In genomic region chr18:50439460-50440015, GRCh38 we compare ENCODE assay signal across 22 cellular contexts.
DNase-seq lines count a peak whose midpoint lies in the region; ATAC-seq lines count a peak whose summit lies in the region.
"Had no signal": no experiment of that assay in that cellular context is flagged by ENCODE, and none has a peak within 500 bp of the region (broad histone marks: within the 10 kb centered on the region; RNA-seq: fewer than 3 reads in every experiment).

No MANE protein-coding gene starts in this region.

- no peak overlapping the region for H2BK15ac ChIP-seq in neuronal stem cell (ENCODE audit: low read length)

- peaks cover 6% of the 10 kb centered on the region for H3K27me3 Mint-ChIP-seq in activated naive CD8-positive, alpha-beta T cell treated with anti-CD3 and anti-CD28 coated beads, Interleukin-2, amount 50 U/mL, for 24 hours

- H2BK12ac ChIP-seq in neuronal stem cell (ENCODE audit: low read length) = no peak overlapping the region

- H2AFZ ChIP-seq in neuronal stem cell (ENCODE audit: low read length) = peak overlapping the region; percentile 43
- H2AFZ ChIP-seq: GM23248 had no signal

- WGBS in neuronal stem cell (ENCODE audit: extremely low coverage in 2 of 2, insufficient read length in 2 of 2, insufficient replicate concordance in 1 of 2), 2 donors = no CpG with 5 or more reads among the region's 2 CpGs

- ATAC-seq in activated naive CD8-positive, alpha-beta T cell treated with anti-CD3 and anti-CD28 coated beads, Interleukin-2, amount 50 U/mL, for 24 hours = no peak
- ATAC-seq in GM19023 (IDR thresholded peaks at IDR 0.05; ENCODE audit: unreplicated experiment) = no peak
- ATAC-seq: A549, GM12878, HCT116 had no signal

- H3K27ac ChIP-seq in caudate nucleus (ENCODE audit: low read depth, low read length) (peak overlapping the region; percentile 77), neuronal stem cell (replicated peaks; ENCODE audit: low read length) (no peak overlapping the region)
- H3K27ac ChIP-seq: 22Rv1, A549, C4-2B, GM23248, HL-60 had no signal

- no peaks in the 10 kb centered on the region for H3K4me1 Mint-ChIP-seq in activated naive CD8-positive, alpha-beta T cell treated with anti-CD3 and anti-CD28 coated beads, Interleukin-2, amount 50 U/mL, for 24 hours

- no peaks in the 10 kb centered on the region for H3K27me3 ChIP-seq in neuronal stem cell (ENCODE audit: control insufficient read depth in 3 of 3, insufficient read depth in 3 of 3, low read depth in 1 of 3, low read length in 3 of 3)

- no peak overlapping the region for H3K23ac ChIP-seq in neuronal stem cell (ENCODE audit: low read depth, low read length, poor library complexity)

- H3K36me3 ChIP-seq in neuronal stem cell (replicated peaks in 1 of 2; ENCODE audit: control insufficient read depth in 2 of 2, insufficient read depth in 2 of 2, low read length in 2 of 2) = no peaks in the 10 kb centered on the region

- no peak overlapping the region for H4K91ac ChIP-seq in neuronal stem cell (ENCODE audit: low read depth, low read length, poor library complexity)

- H4K8ac ChIP-seq in neuronal stem cell (ENCODE audit: low read depth, low read length) = no peak overlapping the region

- H3K4me2 ChIP-seq in neuronal stem cell (ENCODE audit: insufficient read depth, low read length, poor library complexity, severe bottlenecking) = no peak overlapping the region
- H3K4me2 ChIP-seq: A549 had no signal

- peaks cover 3 to 13% of the 10 kb centered on the region in 2 donors for H3K9me3 ChIP-seq in neuronal stem cell (replicated peaks in 1 of 2; ENCODE audit: control insufficient read depth in 2 of 2, insufficient read depth in 1 of 2, low read depth in 1 of 2, low read length in 2 of 2)
- H3K9me3 ChIP-seq: A549 had no signal

- no peak overlapping the region for H3K27ac Mint-ChIP-seq in activated naive CD8-positive, alpha-beta T cell treated with anti-CD3 and anti-CD28 coated beads, Interleukin-2, amount 50 U/mL, for 24 hours
- H3K27ac Mint-ChIP-seq: CD4-positive, alpha-beta T cell had no signal

- DNase-seq in NCI-H82 (lab: John Stamatoyannopoulos, UW) = peak; percentile 10
- DNase-seq in NCI-H82 treated with DMSO at 0.1 percent for 48 hours (lab: John Stamatoyannopoulos, UW; ENCODE audit: unreplicated experiment) = no peak
- DNase-seq in NCI-H69 (lab: John Stamatoyannopoulos, UW) = peak; percentile 22
- no peak for DNase-seq in caudate nucleus (lab: John Stamatoyannopoulos, UW)
- no peak for DNase-seq in neuronal stem cell (ENCODE audit: low spot score)
- DNase-seq in islet precursor cell = no peak
- DNase-seq in activated naive CD8-positive, alpha-beta T cell treated with anti-CD3 and anti-CD28 coated beads, Interleukin-2, amount 50 U/mL, for 24 hours = no peak
- DNase-seq: AML-193; CD4-positive, alpha-beta T cell; DND-41; EL; GM23248; H7; IMR-90; KBM-7 had no signal

- no peak overlapping the region for H3K4me3 ChIP-seq in neuronal stem cell (ENCODE audit: low read length in 2 of 2)
- H3K4me3 ChIP-seq: A549, GM12878, GM23248 had no signal

- no peaks in the 10 kb centered on the region for H3K9me3 Mint-ChIP-seq in activated naive CD8-positive, alpha-beta T cell treated with anti-CD3 and anti-CD28 coated beads, Interleukin-2, amount 50 U/mL, for 24 hours

- H3K9ac ChIP-seq in neuronal stem cell (ENCODE audit: low read depth, low read length, poor library complexity) = no peak overlapping the region
- H3K9ac ChIP-seq: GM23248 had no signal

- no peak overlapping the region for H2AK5ac ChIP-seq in neuronal stem cell (ENCODE audit: low read depth, low read length)

- no peak overlapping the region for H2BK5ac ChIP-seq in neuronal stem cell (ENCODE audit: low read length)

- H3K4me3 Mint-ChIP-seq in activated naive CD8-positive, alpha-beta T cell treated with anti-CD3 and anti-CD28 coated beads, Interleukin-2, amount 50 U/mL, for 24 hours = no peak overlapping the region
- H3K4me3 Mint-ChIP-seq: CD4-positive, alpha-beta T cell had no signal

- no peak overlapping the region for H3K18ac ChIP-seq in neuronal stem cell (ENCODE audit: low read length)

- H3K4me1 ChIP-seq in neuronal stem cell (ENCODE audit: control insufficient read depth in 2 of 2, insufficient read depth in 1 of 2, low read depth in 1 of 2, low read length in 2 of 2) = peaks cover 5 to 25% of the 10 kb centered on the region in 2 donors
- H3K4me1 ChIP-seq: A549 had no signal

- H3K79me1 ChIP-seq in neuronal stem cell (ENCODE audit: low read depth, low read length) = no peaks in the 10 kb centered on the region

- H3K14ac ChIP-seq in neuronal stem cell (ENCODE audit: low read length) = no peak overlapping the region

- H3K4ac ChIP-seq in neuronal stem cell (ENCODE audit: low read length) = no peak overlapping the region

- no peak overlapping the region for H2BK120ac ChIP-seq in neuronal stem cell (ENCODE audit: low read depth, low read length)

- no peaks in the 10 kb centered on the region for H3K36me3 Mint-ChIP-seq in activated naive CD8-positive, alpha-beta T cell treated with anti-CD3 and anti-CD28 coated beads, Interleukin-2, amount 50 U/mL, for 24 hours (ENCODE audit: low read depth)

Comparison
In these comparisons a context has a peak if more than half of its experiments do, and no peak if none do; other contexts are left out.
1. DNase-seq: peak in NCI-H82 (single experiment) and NCI-H69 (single experiment); none in NCI-H82 treated with DMSO at 0.1 percent for 48 hours (single experiment), caudate nucleus (0 of 61), neuronal stem cell (single experiment), islet precursor cell (single experiment) and activated naive CD8-positive, alpha-beta T cell treated with anti-CD3 and anti-CD28 coated beads, Interleukin-2, amount 50 U/mL, for 24 hours (single experiment).